17 cellular contexts compared by ENCODE assay signal in genomic region chr15:48945386-48945785, GRCh38. TPM values are rescaled to one million over a fixed set of nuclear protein-coding genes. Genes with fewer than 3 reads are reported as not detected.
DNase-seq lines count a peak whose midpoint lies in the region; ATAC-seq and TF ChIP-seq lines count a peak whose summit lies in the region.
"Had no signal": no experiment of that assay in that cellular context is flagged by ENCODE, and none has a peak within 500 bp of the region (broad histone marks: within the 10 kb centered on the region; RNA-seq: fewer than 3 reads in every experiment).

No MANE protein-coding gene starts in this region.

- ATAC-seq in HG03045 (IDR thresholded peaks at IDR 0.05; ENCODE audit: unreplicated experiment) = no peak

- no peak for TF ChIP-seq CTCF in cardiac fibroblast (IDR thresholded peaks at IDR 0.05; ENCODE audit: low read depth, low read length)

- H3K27me3 Mint-ChIP-seq in T-helper 2 cell treated with Interferon-gamma antibody and Interleukin-4, amounts not matched to agents 5 μg/mL and 100 μg/mL, for 36 hours (ENCODE audit: low read depth) = no peaks in the 10 kb centered on the region

- no peaks in the 10 kb centered on the region for H3K36me3 Mint-ChIP-seq in T-helper 2 cell treated with Interferon-gamma antibody and Interleukin-4, amounts not matched to agents 5 μg/mL and 100 μg/mL, for 36 hours (ENCODE audit: low read depth)
- H3K36me3 Mint-ChIP-seq: CD4-positive, CD25-positive, alpha-beta regulatory T cell had no signal

- peaks cover 4% of the 10 kb centered on the region for H3K9me3 Mint-ChIP-seq in T-helper 2 cell treated with Interferon-gamma antibody and Interleukin-4, amounts not matched to agents 5 μg/mL and 100 μg/mL, for 36 hours
- H3K9me3 Mint-ChIP-seq: central memory CD8-positive, alpha-beta T cell had no signal

- peak overlapping the region; percentile 42 for H3K27ac Mint-ChIP-seq in T-helper 2 cell treated with Interferon-gamma antibody and Interleukin-4, amounts not matched to agents 5 μg/mL and 100 μg/mL, for 36 hours
- H3K27ac Mint-ChIP-seq: CD4-positive, CD25-positive, alpha-beta regulatory T cell had no signal

- peak overlapping the region; percentile 36 for H3K4me3 Mint-ChIP-seq in T-helper 2 cell treated with Interferon-gamma antibody and Interleukin-4, amounts not matched to agents 5 μg/mL and 100 μg/mL, for 36 hours
- H3K4me3 Mint-ChIP-seq: CD4-positive, CD25-positive, alpha-beta regulatory T cell; central memory CD8-positive, alpha-beta T cell had no signal

- DNase-seq in T-helper 2 cell treated with Interferon-gamma antibody and Interleukin-4, amounts not matched to agents 5 μg/mL and 100 μg/mL, for 36 hours (ENCODE audit: low spot score) = no peak
- DNase-seq in T-helper 2 cell (no peak), MV-4-11 (lab: John Stamatoyannopoulos, UW) (peak; percentile 60), cardiac fibroblast (ENCODE audit: low read depth in 2 of 2) (peak; percentile 73 to 75), lung microvascular endothelial cell (ENCODE audit: low read depth in 2 of 2) (peak; percentile 39 to 77), NCI-H748 (lab: John Stamatoyannopoulos, UW; ENCODE audit: unreplicated experiment) (no peak)
- no peak for DNase-seq in stimulated activated CD4-positive, alpha-beta T cell treated with anti-CD3 and anti-CD28 coated beads, Interleukin-15, amount 100 ng/mL, for 24 hours
- DNase-seq: 8988T; activated CD4-positive, alpha-beta T cell treated with anti-CD3 and anti-CD28 coated beads for 1 hour; CD4-positive, CD25-positive, alpha-beta regulatory T cell; GOT3; Karpas-422; NCI-H187; NCI-H510A; retina had no signal

- no peak overlapping the region for H3K4me3 ChIP-seq in cardiac fibroblast (replicated peaks in 1 of 2; ENCODE audit: low read depth in 2 of 2, low read length in 2 of 2)

- H3K4me1 Mint-ChIP-seq in T-helper 2 cell treated with Interferon-gamma antibody and Interleukin-4, amounts not matched to agents 5 μg/mL and 100 μg/mL, for 36 hours (ENCODE audit: low read depth) = peaks cover 30% of the 10 kb centered on the region
- H3K4me1 Mint-ChIP-seq: CD4-positive, CD25-positive, alpha-beta regulatory T cell; central memory CD8-positive, alpha-beta T cell had no signal

RNA-seq across cellular contexts. Expression of gene SHC4, which starts 18.3 kb away (rescaled TPM):
- under 0.01 and 0.22 TPM in 2 replicates for total RNA-seq in lung microvascular endothelial cell
- total RNA-seq: CD4-positive, CD25-positive, alpha-beta regulatory T cell had no signal

Comparison
In these comparisons a context has a peak if more than half of its experiments do, and no peak if none do; other contexts are left out.
1. DNase-seq: peak in MV-4-11 (single experiment), cardiac fibroblast (2 of 2) and lung microvascular endothelial cell (2 of 2); none in T-helper 2 cell treated with Interferon-gamma antibody and Interleukin-4, amounts not matched to agents 5 μg/mL and 100 μg/mL, for 36 hours (single experiment), T-helper 2 cell (0 of 5), NCI-H748 (single experiment) and stimulated activated CD4-positive, alpha-beta T cell treated with anti-CD3 and anti-CD28 coated beads, Interleukin-15, amount 100 ng/mL, for 24 hours (single experiment).